Comparison of ENCODE assay signal across 8 cellular contexts in genomic region chr6:106223300-106223930, GRCh38.
DNase-seq lines count a peak whose midpoint lies in the region; ATAC-seq and TF ChIP-seq lines count a peak whose summit lies in the region.

No MANE protein-coding gene starts in this region.

- peak; percentile 58 for ATAC-seq in HG03378 (IDR thresholded peaks at IDR 0.05; ENCODE audit: unreplicated experiment)
- no peak for ATAC-seq in stimulated activated naive CD8-positive, alpha-beta T cell treated with anti-CD3 and anti-CD28 coated beads, Interleukin-15, Interleukin-2, amounts not matched to agents 100 U/mL and 50 U/mL, for 24 hours
- ATAC-seq in GM21528 (IDR thresholded peaks at IDR 0.05; ENCODE audit: low FRiP score, unreplicated experiment), result no peak

- peak; percentile 64 for DNase-seq in NOMO-1 (lab: John Stamatoyannopoulos, UW; ENCODE audit: unreplicated experiment in 2 of 2)
- peak; percentile 40 to 60 for DNase-seq in activated CD8-positive, alpha-beta memory T cell treated with anti-CD3 and anti-CD28 coated beads for 4 hours (ENCODE audit: low read depth in 2 of 2)
- peak; percentile 6 for DNase-seq in epithelial cell of proximal tubule (ENCODE audit: low read depth)
- DNase-seq in stimulated activated naive CD8-positive, alpha-beta T cell treated with anti-CD3 and anti-CD28 coated beads, Interleukin-15, Interleukin-2, amounts not matched to agents 100 U/mL and 50 U/mL, for 24 hours, result peak; percentile 71

- no peaks in the 10 kb centered on the region for H3K4me1 Mint-ChIP-seq in nephron

- TF ChIP-seq CTCF in GM12874 (IDR thresholded peaks at IDR 0.05; ENCODE audit: insufficient read depth, low read depth, low read length) (peak; percentile 44; the same call in 1 of the 2 replicates), epithelial cell of proximal tubule (conservative IDR thresholded peaks at IDR 0.05; ENCODE audit: low read depth, low read length) (peak; percentile 76), nephron (IDR thresholded peaks at IDR 0.05; ENCODE audit: unreplicated experiment in 3 of 3) (peak; percentile 66 to 70 (median 67))

- H3K9me3 Mint-ChIP-seq in nephron, result peaks cover 13% of the 10 kb centered on the region

- no peak overlapping the region for H3K4me3 ChIP-seq in epithelial cell of proximal tubule (ENCODE audit: low read depth, low read length)

- H3K4me3 Mint-ChIP-seq in nephron, result no peak overlapping the region

- no peak overlapping the region for H3K27ac Mint-ChIP-seq in nephron

- peaks cover 34% of the 10 kb centered on the region for H3K36me3 Mint-ChIP-seq in nephron (ENCODE audit: low read depth)

- H3K27me3 Mint-ChIP-seq in nephron (ENCODE audit: low read depth), result no peaks in the 10 kb centered on the region

Comparison
In these comparisons a context has a peak if more than half of its experiments do, and no peak if none do; other contexts are left out.
1. DNase-seq: peak in every context shown above with its lines; median percentile 71 in stimulated activated naive CD8-positive, alpha-beta T cell treated with anti-CD3 and anti-CD28 coated beads, Interleukin-15, Interleukin-2, amounts not matched to agents 100 U/mL and 50 U/mL, for 24 hours; 64 in NOMO-1; 50 in activated CD8-positive, alpha-beta memory T cell treated with anti-CD3 and anti-CD28 coated beads for 4 hours; 6 in epithelial cell of proximal tubule.